In genomic region chr6:106102967-106103727, GRCh38 we compare ENCODE assay signal across 9 cellular contexts. TPM values are rescaled to one million over a fixed set of nuclear protein-coding genes. Genes with fewer than 3 reads are reported as not detected.
DNase-seq lines count a peak whose midpoint lies in the region; ATAC-seq and TF ChIP-seq lines count a peak whose summit lies in the region.
"Had no signal": no experiment of that assay in that cellular context is flagged by ENCODE, and none has a peak within 500 bp of the region (broad histone marks: within the 10 kb centered on the region; RNA-seq: fewer than 3 reads in every experiment).

No MANE protein-coding gene starts in this region.

- TF ChIP-seq CTCF in AG04450 (IDR thresholded peaks at IDR 0.05; ENCODE audit: low read depth, low read length) (no peak), mucosa of descending colon (IDR thresholded peaks at IDR 0.05) (no peak)

- intact Hi-C loops in mucosa of descending colon (cut with DNase I, micrococcal nuclease) = no loop called here

- H3K27ac ChIP-seq in AG04450 (ENCODE audit: low read depth, low read length) (peak overlapping the region; percentile 3), angular gyrus (ENCODE audit: low read depth, low read length) (peak overlapping the region; percentile 13)
- H3K27ac ChIP-seq: neural progenitor cell had no signal

- peak; percentile 37 for ATAC-seq in mucosa of descending colon
- ATAC-seq in GM19351 (IDR thresholded peaks at IDR 0.05; ENCODE audit: unreplicated experiment) = no peak
- ATAC-seq in HG02759 (IDR thresholded peaks at IDR 0.05; ENCODE audit: unreplicated experiment) = no peak

- H3K9me3 ChIP-seq in AG04450 (ENCODE audit: control insufficient read depth, insufficient read depth, low read length) = no peaks in the 10 kb centered on the region
- H3K9me3 ChIP-seq in mucosa of descending colon = no peaks in the 10 kb centered on the region

- H3K4me3 ChIP-seq in AG04450 (ENCODE audit: low read depth, low read length) = peak overlapping the region; percentile 25; the same call in 1 of the 2 replicates
- no peak overlapping the region for H3K4me3 ChIP-seq in mucosa of descending colon
- H3K4me3 ChIP-seq: neural progenitor cell had no signal

- peak; percentile 22 for TF ChIP-seq POLR2A in GM19099 (IDR thresholded peaks at IDR 0.05; ENCODE audit: extremely low read depth, insufficient read length, low read depth)

- H3K27me3 ChIP-seq in AG04450 (ENCODE audit: control insufficient read depth, insufficient read depth, low read length) = no peaks in the 10 kb centered on the region

- H3K4me1 ChIP-seq in mucosa of descending colon (ENCODE audit: low read depth) = peaks cover 11% of the 10 kb centered on the region

- DNase-seq in AG04450 (ENCODE audit: low read depth, low spot score) (no peak), mucosa of descending colon (no peak), DMS153 (lab: John Stamatoyannopoulos, UW) (no peak), A172 (ENCODE audit: low spot score) (no peak)

- CTCF ChIA-PET in AG04450 (lab: Charles Lee) = interaction anchor here (1.0 to 1.6 kb wide), 2 partner anchors 120 kb away, joined by 3 to 8 read pairs; no protein-coding TSS in a partner anchor

- H3K36me3 ChIP-seq in mucosa of descending colon (ENCODE audit: low read depth) = no peaks in the 10 kb centered on the region
- H3K36me3 ChIP-seq: neural progenitor cell had no signal

- POLR2A ChIA-PET in AG04450 (lab: Yijun Ruan, JAX) = no interaction called here

RNA-seq across cellular contexts. Expression of gene PRDM1, which starts 17.0 kb away (rescaled TPM):
- 3.4 and 3.7 TPM in 2 replicates for polyA plus RNA-seq in AG04450 (2011; rRNA removed)
- 9.1 TPM in 2 replicates for polyA minus RNA-seq in AG04450 (2011; rRNA and poly(A)+ RNA removed)
- total RNA-seq in mucosa of descending colon = 10 to 100 TPM; 10.5 to 30.7 (median 23.4) TPM
- 0.19 and 0.31 TPM in 2 replicates for total RNA-seq in A172 (2014; rRNA removed; shearing (Covaris generic))
